ENCODE assay signal across 19 cellular contexts in the genomic region with DNA sequence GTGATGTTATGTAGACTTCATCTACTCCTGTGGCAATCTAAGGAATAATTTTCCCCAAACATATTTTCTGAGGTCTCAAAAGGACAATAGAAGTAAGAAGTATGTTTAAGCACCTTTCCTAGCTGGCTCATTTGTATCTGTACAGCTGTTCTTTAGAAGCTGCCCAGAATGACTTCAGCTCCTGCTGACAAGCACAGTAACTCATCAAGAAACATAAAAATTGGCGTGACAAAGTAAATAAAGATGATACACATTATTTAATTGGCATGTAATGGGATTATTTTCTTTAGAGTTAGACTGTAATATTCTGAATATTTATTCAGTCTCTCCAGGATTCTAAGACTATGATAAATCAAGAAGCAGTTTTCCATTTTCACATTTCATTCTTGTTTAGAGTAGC.
DNase-seq lines count a peak whose midpoint lies in the region; ATAC-seq and TF ChIP-seq lines count a peak whose summit lies in the region.
"Had no signal": no experiment of that assay in that cellular context is flagged by ENCODE, and none has a peak within 500 bp of the region (broad histone marks: within the 10 kb centered on the region; RNA-seq: fewer than 3 reads in every experiment).

No MANE protein-coding gene starts in this region.

- peaks cover 2% of the 10 kb centered on the region for H3K36me3 Mint-ChIP-seq in chondrocyte (ENCODE audit: low read depth)
- H3K36me3 Mint-ChIP-seq in CD8-positive, alpha-beta memory T cell = no peaks in the 10 kb centered on the region

- CTCF ChIA-PET in CD8-positive, alpha-beta memory T cell (lab: Charles Lee) = no interaction called here

- peak overlapping the region; percentile 61 for H3K27ac Mint-ChIP-seq in chondrocyte (ENCODE audit: unreplicated experiment)
- H3K27ac Mint-ChIP-seq in CD8-positive, alpha-beta memory T cell = no peak overlapping the region

- no peaks in the 10 kb centered on the region for H3K9me3 ChIP-seq in left ventricle myocardium inferior (replicated peaks)
- no peaks in the 10 kb centered on the region for H3K9me3 ChIP-seq in right atrium auricular region
- no peaks in the 10 kb centered on the region for H3K9me3 ChIP-seq in CD8-positive, alpha-beta memory T cell (ENCODE audit: low read length)
- H3K9me3 ChIP-seq: SJSA1, upper lobe of right lung had no signal

- H3K4me3 ChIP-seq in left ventricle myocardium inferior (no peak overlapping the region), right atrium auricular region (no peak overlapping the region)
- no peak overlapping the region for H3K4me3 ChIP-seq in CD8-positive, alpha-beta memory T cell (ENCODE audit: low read length)
- H3K4me3 ChIP-seq: left lung, SJSA1, upper lobe of right lung had no signal

- DNase-seq in left ventricle myocardium inferior (no peak), right atrium auricular region (ENCODE audit: low spot score) (no peak), NCI-H1930 (lab: John Stamatoyannopoulos, UW) (peak; percentile 59 to 68), chondrocyte (ENCODE audit: low spot score) (no peak), NCI-H524 (lab: John Stamatoyannopoulos, UW) (no peak)
- DNase-seq in CD8-positive, alpha-beta memory T cell = no peak
- DNase-seq: activated CD8-positive, alpha-beta memory T cell treated with anti-CD3 and anti-CD28 coated beads for 24 hours; activated naive CD4-positive, alpha-beta T cell treated with Interleukin-2 at 50 U/mL for 16 hours; activated T-cell treated with anti-CD3 and anti-CD28 coated beads, Interleukin-2, amount 50 U/mL, for 4 hours; anterior cingulate cortex; foreskin fibroblast; H7; KBM-7; left lung; upper lobe of right lung had no signal

- H3K27me3 ChIP-seq in left ventricle myocardium inferior (ENCODE audit: low read depth) = no peaks in the 10 kb centered on the region
- no peaks in the 10 kb centered on the region for H3K27me3 ChIP-seq in right atrium auricular region
- H3K27me3 ChIP-seq in CD8-positive, alpha-beta memory T cell (ENCODE audit: insufficient read depth, low read length, poor library complexity, severe bottlenecking) = no peaks in the 10 kb centered on the region
- H3K27me3 ChIP-seq: left lung, SJSA1, upper lobe of right lung had no signal

- peaks cover 40% of the 10 kb centered on the region for H3K4me1 Mint-ChIP-seq in chondrocyte (ENCODE audit: low read depth)
- no peaks in the 10 kb centered on the region for H3K4me1 Mint-ChIP-seq in CD8-positive, alpha-beta memory T cell
- H3K4me1 Mint-ChIP-seq: central memory CD8-positive, alpha-beta T cell had no signal

- TF ChIP-seq CTCF in left ventricle myocardium inferior (IDR thresholded peaks at IDR 0.05; ENCODE audit: borderline replicate concordance) (no peak), right atrium auricular region (IDR thresholded peaks at IDR 0.05) (no peak), chondrocyte (IDR thresholded peaks at IDR 0.05) (no peak)

- intact Hi-C loops in left ventricle myocardium inferior (cut with micrococcal nuclease) = no loop called here

- peaks cover 3% of the 10 kb centered on the region for H3K9me3 Mint-ChIP-seq in chondrocyte (ENCODE audit: low read depth)
- H3K9me3 Mint-ChIP-seq in CD8-positive, alpha-beta memory T cell = peaks cover 0 to 7% (median 1%) of the 10 kb centered on the region in 5 donors

- H3K4me1 ChIP-seq in left ventricle myocardium inferior (peaks cover 13% of the 10 kb centered on the region), right atrium auricular region (no peaks in the 10 kb centered on the region)
- H3K4me1 ChIP-seq in CD8-positive, alpha-beta memory T cell (ENCODE audit: insufficient read depth, low read length) = no peaks in the 10 kb centered on the region
- H3K4me1 ChIP-seq: left lung, upper lobe of right lung had no signal

- ATAC-seq in GM19328 (IDR thresholded peaks at IDR 0.05; ENCODE audit: unreplicated experiment) (no peak), HG03354 (IDR thresholded peaks at IDR 0.05; ENCODE audit: poor library complexity, severe bottlenecking, unreplicated experiment) (no peak)
- ATAC-seq: activated T-cell treated with anti-CD3 and anti-CD28 coated beads, Interleukin-2, amount 50 U/mL, for 4 hours; left lung; upper lobe of right lung had no signal

- H3K36me3 ChIP-seq in left ventricle myocardium inferior = no peaks in the 10 kb centered on the region
- no peaks in the 10 kb centered on the region for H3K36me3 ChIP-seq in right atrium auricular region
- no peaks in the 10 kb centered on the region for H3K36me3 ChIP-seq in CD8-positive, alpha-beta memory T cell (ENCODE audit: insufficient read depth, low read length)
- H3K36me3 ChIP-seq: left lung, SJSA1, upper lobe of right lung had no signal

- H3K27me3 Mint-ChIP-seq in chondrocyte (ENCODE audit: low read depth) = no peaks in the 10 kb centered on the region
- no peaks in the 10 kb centered on the region for H3K27me3 Mint-ChIP-seq in CD8-positive, alpha-beta memory T cell
- H3K27me3 Mint-ChIP-seq: central memory CD8-positive, alpha-beta T cell had no signal

- POLR2A ChIA-PET in CD8-positive, alpha-beta memory T cell (lab: Charles Lee) = no interaction called here

- H3K27ac ChIP-seq in left ventricle myocardium inferior (replicated peaks) (peak overlapping the region; percentile 18), right atrium auricular region (no peak overlapping the region)
- H3K27ac ChIP-seq in CD8-positive, alpha-beta memory T cell (ENCODE audit: low read depth, low read length) = no peak overlapping the region
- H3K27ac ChIP-seq: left lung, SJSA1, upper lobe of right lung had no signal

- no peak overlapping the region for H3K4me3 Mint-ChIP-seq in chondrocyte (ENCODE audit: unreplicated experiment)
- no peak overlapping the region for H3K4me3 Mint-ChIP-seq in CD8-positive, alpha-beta memory T cell
- H3K4me3 Mint-ChIP-seq: activated T-cell treated with anti-CD3 and anti-CD28 coated beads, Interleukin-2, amount 50 U/mL, for 4 hours; central memory CD8-positive, alpha-beta T cell had no signal

Comparison
In these comparisons a context has a peak if more than half of its experiments do, and no peak if none do; other contexts are left out.
1. DNase-seq: peak in NCI-H1930 (2 of 2); none in left ventricle myocardium inferior (single experiment), right atrium auricular region (single experiment), chondrocyte (single experiment), NCI-H524 (0 of 2) and CD8-positive, alpha-beta memory T cell (0 of 5).